Comparison of ENCODE assay signal across 1 cellular context in genomic region chr6:16707101-16707783, GRCh38.
A peak's percentile ranks its signal among the peaks of the same experiment; 100 is the strongest.
TF ChIP-seq lines count a peak whose summit lies in the region.

No MANE protein-coding gene starts in this region.

TF ChIP-seq in GM12878, 131 proteins besides CTCF, POLR2A, EP300 and RAD21 (continued from another document and continues in another):
- TF ChIP-seq ZBTB11 (CRISPR knock-in tag; IDR thresholded peaks at IDR 0.05) (no peak), TARDBP (IDR thresholded peaks at IDR 0.05; ENCODE audit: borderline replicate concordance) (no peak), IRF3 (IDR thresholded peaks at IDR 0.05) (no peak), ZNF384 (IDR thresholded peaks at IDR 0.05; ENCODE audit: borderline replicate concordance, low read depth, low read length) (no peak), SIN3A (IDR thresholded peaks at IDR 0.05; ENCODE audit: low read depth, low read length) (no peak), PAX8 (IDR thresholded peaks at IDR 0.05) (no peak), BCL11A (IDR thresholded peaks at IDR 0.05; ENCODE audit: low read depth, low read length) (no peak), ZZZ3 (IDR thresholded peaks at IDR 0.05; ENCODE audit: control insufficient read depth, insufficient read length, low read depth) (no peak), RFX5 (IDR thresholded peaks at IDR 0.05; ENCODE audit: low read depth, low read length) (no peak), ZNF207 (IDR thresholded peaks at IDR 0.05; ENCODE audit: borderline replicate concordance) (no peak), SIX5 (IDR thresholded peaks at IDR 0.05; ENCODE audit: low read depth, low read length, severe bottlenecking) (no peak), EZH2 (IDR thresholded peaks at IDR 0.05; ENCODE audit: borderline replicate concordance, control insufficient read depth, low read depth, low read length) (no peak), LARP7 (IDR thresholded peaks at IDR 0.05) (no peak), RCOR1 (conservative IDR thresholded peaks at IDR 0.05; ENCODE audit: low read depth, low read length) (no peak), MTA3 (IDR thresholded peaks at IDR 0.05; ENCODE audit: borderline replicate concordance, low read length) (peak; percentile 72; the same call in 1 of the 2 replicates), MXI1 (IDR thresholded peaks at IDR 0.05; ENCODE audit: low read depth, low read length) (no peak), FOXM1 (IDR thresholded peaks at IDR 0.05; ENCODE audit: low read depth, low read length) (peak; percentile 30; the same call in 1 of the 2 replicates), ATF3 (IDR thresholded peaks at IDR 0.05; ENCODE audit: borderline replicate concordance, extremely low read depth, low read depth, low read length) (no peak), MLLT1 (IDR thresholded peaks at IDR 0.05) (no peak), MTA2 (IDR thresholded peaks at IDR 0.05; ENCODE audit: low read depth) (no peak), BHLHE40 (IDR thresholded peaks at IDR 0.05; ENCODE audit: borderline replicate concordance in 1 of 2, low read depth in 2 of 2, low read length in 1 of 2) (no peak), NFIC (IDR thresholded peaks at IDR 0.05; ENCODE audit: low read depth, low read length) (peak; percentile 91), IKZF1 (conservative IDR thresholded peaks at IDR 0.05) (peak; percentile 28; the same call in 1 of the 2 replicates), SPI1 (IDR thresholded peaks at IDR 0.05; ENCODE audit: borderline replicate concordance, insufficient read depth, low read depth, low read length) (peak; percentile 32; the same call in 1 of the 2 replicates), KDM1A (IDR thresholded peaks at IDR 0.05; ENCODE audit: borderline replicate concordance) (no peak), SRF (IDR thresholded peaks at IDR 0.05; ENCODE audit: low read depth in 2 of 2, low read length in 2 of 2) (no peak), ZBTB40 (IDR thresholded peaks at IDR 0.05; ENCODE audit: borderline replicate concordance) (no peak), ATF2 (IDR thresholded peaks at IDR 0.05; ENCODE audit: low read length) (0 out of 2 replicates have a peak, but pooled peaks have one; percentile 51), NRF1 (conservative IDR thresholded peaks at IDR 0.05; ENCODE audit: low read depth, low read length) (no peak), SREBF1 (IDR thresholded peaks at IDR 0.05; ENCODE audit: low read length) (no peak), ZBTB4 (CRISPR knock-in tag; IDR thresholded peaks at IDR 0.05) (no peak), FOXK2 (IDR thresholded peaks at IDR 0.05) (no peak), RUNX3 (IDR thresholded peaks at IDR 0.05; ENCODE audit: low read length) (peak; percentile 65), BCLAF1 (IDR thresholded peaks at IDR 0.05) (no peak), ETV6 (conservative IDR thresholded peaks at IDR 0.05 in 1 of 2, IDR thresholded peaks at IDR 0.05 in 1 of 2; ENCODE audit: borderline replicate concordance in 1 of 2, low read depth in 1 of 2) (no peak), JUNB (IDR thresholded peaks at IDR 0.05) (no peak), DPF2 (IDR thresholded peaks at IDR 0.05) (no peak), E2F4 (IDR thresholded peaks at IDR 0.05; ENCODE audit: low read depth, low read length) (no peak), ZBTB33 (IDR thresholded peaks at IDR 0.05) (no peak)
